ENCODE assay signal across 1 cellular context in the genomic region with DNA sequence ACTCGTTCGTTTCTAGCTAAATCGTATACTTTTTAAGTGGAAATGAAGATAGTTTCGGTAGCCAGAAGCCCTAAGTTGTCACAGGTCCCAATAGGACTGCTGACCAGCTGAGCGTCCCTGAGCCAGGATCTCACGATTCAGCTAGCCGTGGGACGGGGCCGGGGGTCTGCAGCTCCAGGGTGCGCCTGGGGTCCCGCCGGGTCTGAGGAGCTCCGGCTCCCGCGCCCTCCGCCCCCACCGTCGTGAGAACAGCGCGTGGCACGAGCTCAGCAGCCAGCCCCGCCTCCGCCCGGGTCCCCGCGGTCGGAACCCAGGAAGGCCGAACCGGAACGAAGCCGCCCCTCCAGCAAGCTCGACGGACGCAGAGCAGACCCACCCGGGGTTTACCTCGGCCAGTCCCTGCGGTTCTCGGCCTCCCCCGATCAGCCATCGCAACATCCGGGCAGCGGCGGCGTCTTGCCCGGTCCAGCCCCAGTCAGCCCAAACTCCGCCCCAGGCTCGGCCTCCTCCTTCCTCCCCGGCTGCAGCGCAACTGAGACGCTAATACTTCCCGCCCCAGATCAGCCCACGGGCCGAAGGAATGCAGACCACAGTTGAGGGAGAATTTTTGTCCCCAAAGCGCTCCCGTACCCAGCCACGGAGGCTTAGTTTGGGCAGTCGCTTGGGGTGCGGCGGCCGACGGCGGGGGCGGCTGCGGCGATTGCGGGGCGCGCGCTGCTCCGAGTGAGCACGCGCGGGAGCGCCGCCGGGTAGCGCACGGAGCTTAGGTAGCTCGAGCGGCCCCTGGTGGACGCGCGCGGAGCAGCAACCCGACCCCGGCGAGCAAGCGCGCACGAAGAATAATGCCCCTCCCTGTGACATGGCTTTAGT.
A peak's percentile ranks its signal among the peaks of the same experiment; 100 is the strongest.
TF ChIP-seq lines count a peak whose summit lies in the region.

A gene with protein sequence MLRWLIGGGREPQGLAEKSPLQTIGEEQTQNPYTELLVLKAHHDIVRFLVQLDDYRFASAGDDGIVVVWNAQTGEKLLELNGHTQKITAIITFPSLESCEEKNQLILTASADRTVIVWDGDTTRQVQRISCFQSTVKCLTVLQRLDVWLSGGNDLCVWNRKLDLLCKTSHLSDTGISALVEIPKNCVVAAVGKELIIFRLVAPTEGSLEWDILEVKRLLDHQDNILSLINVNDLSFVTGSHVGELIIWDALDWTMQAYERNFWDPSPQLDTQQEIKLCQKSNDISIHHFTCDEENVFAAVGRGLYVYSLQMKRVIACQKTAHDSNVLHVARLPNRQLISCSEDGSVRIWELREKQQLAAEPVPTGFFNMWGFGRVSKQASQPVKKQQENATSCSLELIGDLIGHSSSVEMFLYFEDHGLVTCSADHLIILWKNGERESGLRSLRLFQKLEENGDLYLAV (minus strand): TSS at position 534 of the 870 bp plus-strand sequence. CDS start 96 bp downstream, at position 438.

TF ChIP-seq in HepG2, 621 proteins besides CTCF, POLR2A, EP300 and RAD21 (continued from another document and continues in another):
- TF ChIP-seq JUNB (CRISPR knock-in tag; IDR thresholded peaks at IDR 0.05; ENCODE audit: borderline replicate concordance) (no peak), NFKBIZ (CRISPR knock-in tag; IDR thresholded peaks at IDR 0.05) (peak; percentile 36; the same call in 1 of the 2 replicates), SUZ12 (IDR thresholded peaks at IDR 0.05; ENCODE audit: low read depth, low read length) (no peak), ZNF367 (CRISPR knock-in tag; IDR thresholded peaks at IDR 0.05; ENCODE audit: borderline replicate concordance) (no peak), PAF1 (CRISPR knock-in tag; IDR thresholded peaks at IDR 0.05) (no peak), HMG20A (CRISPR knock-in tag; IDR thresholded peaks at IDR 0.05; ENCODE audit: borderline replicate concordance) (no peak), FOXP1 (IDR thresholded peaks at IDR 0.05) (no peak), FOXP1 (CRISPR knock-in tag; IDR thresholded peaks at IDR 0.05) (0 out of 2 replicates have a peak, but pooled peaks have one; percentile 5), ZNF530 (CRISPR knock-in tag; IDR thresholded peaks at IDR 0.05; ENCODE audit: low read depth) (no peak), ZNF329 (CRISPR knock-in tag; IDR thresholded peaks at IDR 0.05; ENCODE audit: low read depth) (0 out of 2 replicates have a peak, but pooled peaks have one; percentile 24), NCOA5 (CRISPR knock-in tag; IDR thresholded peaks at IDR 0.05) (no peak), TAF15 (IDR thresholded peaks at IDR 0.05; ENCODE audit: low read depth, low read length, poor library complexity, severe bottlenecking) (no peak), SRY (CRISPR knock-in tag; IDR thresholded peaks at IDR 0.05) (0 out of 2 replicates have a peak, but pooled peaks have one; percentile 26), ZNF354B (CRISPR knock-in tag; IDR thresholded peaks at IDR 0.05) (no peak), ZMYM4 (CRISPR knock-in tag; IDR thresholded peaks at IDR 0.05) (peak; percentile 88), SIX4 (CRISPR knock-in tag; IDR thresholded peaks at IDR 0.05) (peak; percentile 45; the same call in 1 of the 2 replicates), SMAD3 (CRISPR knock-in tag; IDR thresholded peaks at IDR 0.05) (peak; percentile 34; the same call in 1 of the 2 replicates), AHR (CRISPR knock-in tag; IDR thresholded peaks at IDR 0.05) (0 out of 2 replicates have a peak, but pooled peaks have one; percentile 43), ZSCAN12 (CRISPR knock-in tag; IDR thresholded peaks at IDR 0.05) (no peak), ISL2 (CRISPR knock-in tag; IDR thresholded peaks at IDR 0.05) (peak; percentile 35), ZNF563 (CRISPR knock-in tag; IDR thresholded peaks at IDR 0.05) (peak; percentile 74), GATAD2A (CRISPR knock-in tag; IDR thresholded peaks at IDR 0.05) (peak; percentile 16), EED (CRISPR knock-in tag; IDR thresholded peaks at IDR 0.05) (peak; percentile 73; the same call in 1 of the 2 replicates), KMT2A (CRISPR knock-in tag; IDR thresholded peaks at IDR 0.05) (peak; percentile 92; the same call in 1 of the 2 replicates), ZMYM2 (CRISPR knock-in tag; IDR thresholded peaks at IDR 0.05) (peak; percentile 71; the same call in 1 of the 2 replicates), NFKB2 (CRISPR knock-in tag; IDR thresholded peaks at IDR 0.05; ENCODE audit: borderline replicate concordance) (peak; percentile 82; the same call in 1 of the 2 replicates), ZNF569 (CRISPR knock-in tag; IDR thresholded peaks at IDR 0.05; ENCODE audit: borderline replicate concordance) (no peak), RARA (CRISPR knock-in tag; IDR thresholded peaks at IDR 0.05) (peak; percentile 20; the same call in 1 of the 2 replicates), ASH2L (IDR thresholded peaks at IDR 0.05; ENCODE audit: insufficient read length, low read depth, low read length) (peak; percentile 86), DNMT3B (CRISPR knock-in tag; conservative IDR thresholded peaks at IDR 0.05) (no peak), HMG20B (CRISPR knock-in tag; conservative IDR thresholded peaks at IDR 0.05) (no peak)
- TF ChIP-seq, protein P1, sequence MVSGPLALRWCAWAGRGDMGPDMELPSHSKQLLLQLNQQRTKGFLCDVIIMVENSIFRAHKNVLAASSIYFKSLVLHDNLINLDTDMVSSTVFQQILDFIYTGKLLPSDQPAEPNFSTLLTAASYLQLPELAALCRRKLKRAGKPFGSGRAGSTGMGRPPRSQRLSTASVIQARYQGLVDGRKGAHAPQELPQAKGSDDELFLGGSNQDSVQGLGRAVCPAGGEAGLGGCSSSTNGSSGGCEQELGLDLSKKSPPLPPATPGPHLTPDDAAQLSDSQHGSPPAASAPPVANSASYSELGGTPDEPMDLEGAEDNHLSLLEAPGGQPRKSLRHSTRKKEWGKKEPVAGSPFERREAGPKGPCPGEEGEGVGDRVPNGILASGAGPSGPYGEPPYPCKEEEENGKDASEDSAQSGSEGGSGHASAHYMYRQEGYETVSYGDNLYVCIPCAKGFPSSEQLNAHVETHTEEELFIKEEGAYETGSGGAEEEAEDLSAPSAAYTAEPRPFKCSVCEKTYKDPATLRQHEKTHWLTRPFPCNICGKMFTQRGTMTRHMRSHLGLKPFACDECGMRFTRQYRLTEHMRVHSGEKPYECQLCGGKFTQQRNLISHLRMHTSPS (CRISPR knock-in tag; IDR thresholded peaks at IDR 0.05; ENCODE audit: low read depth): no peak
- TF ChIP-seq, protein P2, sequence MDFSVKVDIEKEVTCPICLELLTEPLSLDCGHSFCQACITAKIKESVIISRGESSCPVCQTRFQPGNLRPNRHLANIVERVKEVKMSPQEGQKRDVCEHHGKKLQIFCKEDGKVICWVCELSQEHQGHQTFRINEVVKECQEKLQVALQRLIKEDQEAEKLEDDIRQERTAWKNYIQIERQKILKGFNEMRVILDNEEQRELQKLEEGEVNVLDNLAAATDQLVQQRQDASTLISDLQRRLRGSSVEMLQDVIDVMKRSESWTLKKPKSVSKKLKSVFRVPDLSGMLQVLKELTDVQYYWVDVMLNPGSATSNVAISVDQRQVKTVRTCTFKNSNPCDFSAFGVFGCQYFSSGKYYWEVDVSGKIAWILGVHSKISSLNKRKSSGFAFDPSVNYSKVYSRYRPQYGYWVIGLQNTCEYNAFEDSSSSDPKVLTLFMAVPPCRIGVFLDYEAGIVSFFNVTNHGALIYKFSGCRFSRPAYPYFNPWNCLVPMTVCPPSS (IDR thresholded peaks at IDR 0.05): no peak
- TF ChIP-seq, protein P3, sequence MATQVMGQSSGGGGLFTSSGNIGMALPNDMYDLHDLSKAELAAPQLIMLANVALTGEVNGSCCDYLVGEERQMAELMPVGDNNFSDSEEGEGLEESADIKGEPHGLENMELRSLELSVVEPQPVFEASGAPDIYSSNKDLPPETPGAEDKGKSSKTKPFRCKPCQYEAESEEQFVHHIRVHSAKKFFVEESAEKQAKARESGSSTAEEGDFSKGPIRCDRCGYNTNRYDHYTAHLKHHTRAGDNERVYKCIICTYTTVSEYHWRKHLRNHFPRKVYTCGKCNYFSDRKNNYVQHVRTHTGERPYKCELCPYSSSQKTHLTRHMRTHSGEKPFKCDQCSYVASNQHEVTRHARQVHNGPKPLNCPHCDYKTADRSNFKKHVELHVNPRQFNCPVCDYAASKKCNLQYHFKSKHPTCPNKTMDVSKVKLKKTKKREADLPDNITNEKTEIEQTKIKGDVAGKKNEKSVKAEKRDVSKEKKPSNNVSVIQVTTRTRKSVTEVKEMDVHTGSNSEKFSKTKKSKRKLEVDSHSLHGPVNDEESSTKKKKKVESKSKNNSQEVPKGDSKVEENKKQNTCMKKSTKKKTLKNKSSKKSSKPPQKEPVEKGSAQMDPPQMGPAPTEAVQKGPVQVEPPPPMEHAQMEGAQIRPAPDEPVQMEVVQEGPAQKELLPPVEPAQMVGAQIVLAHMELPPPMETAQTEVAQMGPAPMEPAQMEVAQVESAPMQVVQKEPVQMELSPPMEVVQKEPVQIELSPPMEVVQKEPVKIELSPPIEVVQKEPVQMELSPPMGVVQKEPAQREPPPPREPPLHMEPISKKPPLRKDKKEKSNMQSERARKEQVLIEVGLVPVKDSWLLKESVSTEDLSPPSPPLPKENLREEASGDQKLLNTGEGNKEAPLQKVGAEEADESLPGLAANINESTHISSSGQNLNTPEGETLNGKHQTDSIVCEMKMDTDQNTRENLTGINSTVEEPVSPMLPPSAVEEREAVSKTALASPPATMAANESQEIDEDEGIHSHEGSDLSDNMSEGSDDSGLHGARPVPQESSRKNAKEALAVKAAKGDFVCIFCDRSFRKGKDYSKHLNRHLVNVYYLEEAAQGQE (IDR thresholded peaks at IDR 0.05; ENCODE audit: borderline replicate concordance in 1 of 2, low read depth in 1 of 2, low read length in 2 of 2): no peak
- TF ChIP-seq, protein P4, sequence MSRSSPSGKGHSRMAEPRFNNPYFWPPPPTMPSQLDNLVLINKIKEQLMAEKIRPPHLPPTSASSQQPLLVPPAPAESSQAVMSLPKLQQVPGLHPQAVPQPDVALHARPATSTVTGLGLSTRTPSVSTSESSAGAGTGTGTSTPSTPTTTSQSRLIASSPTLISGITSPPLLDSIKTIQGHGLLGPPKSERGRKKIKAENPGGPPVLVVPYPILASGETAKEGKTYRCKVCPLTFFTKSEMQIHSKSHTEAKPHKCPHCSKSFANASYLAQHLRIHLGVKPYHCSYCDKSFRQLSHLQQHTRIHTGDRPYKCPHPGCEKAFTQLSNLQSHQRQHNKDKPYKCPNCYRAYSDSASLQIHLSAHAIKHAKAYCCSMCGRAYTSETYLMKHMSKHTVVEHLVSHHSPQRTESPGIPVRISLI (CRISPR knock-in tag; IDR thresholded peaks at IDR 0.05; ENCODE audit: borderline replicate concordance): peak; percentile 19; the same call in 1 of the 2 replicates
- TF ChIP-seq, protein P5, sequence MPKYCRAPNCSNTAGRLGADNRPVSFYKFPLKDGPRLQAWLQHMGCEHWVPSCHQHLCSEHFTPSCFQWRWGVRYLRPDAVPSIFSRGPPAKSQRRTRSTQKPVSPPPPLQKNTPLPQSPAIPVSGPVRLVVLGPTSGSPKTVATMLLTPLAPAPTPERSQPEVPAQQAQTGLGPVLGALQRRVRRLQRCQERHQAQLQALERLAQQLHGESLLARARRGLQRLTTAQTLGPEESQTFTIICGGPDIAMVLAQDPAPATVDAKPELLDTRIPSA (CRISPR knock-in tag; IDR thresholded peaks at IDR 0.05; ENCODE audit: borderline replicate concordance): 0 out of 2 replicates have a peak, but pooled peaks have one; percentile 50
- TF ChIP-seq, protein P6, sequence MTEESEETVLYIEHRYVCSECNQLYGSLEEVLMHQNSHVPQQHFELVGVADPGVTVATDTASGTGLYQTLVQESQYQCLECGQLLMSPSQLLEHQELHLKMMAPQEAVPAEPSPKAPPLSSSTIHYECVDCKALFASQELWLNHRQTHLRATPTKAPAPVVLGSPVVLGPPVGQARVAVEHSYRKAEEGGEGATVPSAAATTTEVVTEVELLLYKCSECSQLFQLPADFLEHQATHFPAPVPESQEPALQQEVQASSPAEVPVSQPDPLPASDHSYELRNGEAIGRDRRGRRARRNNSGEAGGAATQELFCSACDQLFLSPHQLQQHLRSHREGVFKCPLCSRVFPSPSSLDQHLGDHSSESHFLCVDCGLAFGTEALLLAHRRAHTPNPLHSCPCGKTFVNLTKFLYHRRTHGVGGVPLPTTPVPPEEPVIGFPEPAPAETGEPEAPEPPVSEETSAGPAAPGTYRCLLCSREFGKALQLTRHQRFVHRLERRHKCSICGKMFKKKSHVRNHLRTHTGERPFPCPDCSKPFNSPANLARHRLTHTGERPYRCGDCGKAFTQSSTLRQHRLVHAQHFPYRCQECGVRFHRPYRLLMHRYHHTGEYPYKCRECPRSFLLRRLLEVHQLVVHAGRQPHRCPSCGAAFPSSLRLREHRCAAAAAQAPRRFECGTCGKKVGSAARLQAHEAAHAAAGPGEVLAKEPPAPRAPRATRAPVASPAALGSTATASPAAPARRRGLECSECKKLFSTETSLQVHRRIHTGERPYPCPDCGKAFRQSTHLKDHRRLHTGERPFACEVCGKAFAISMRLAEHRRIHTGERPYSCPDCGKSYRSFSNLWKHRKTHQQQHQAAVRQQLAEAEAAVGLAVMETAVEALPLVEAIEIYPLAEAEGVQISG (CRISPR knock-in tag; IDR thresholded peaks at IDR 0.05): peak; percentile 69
- TF ChIP-seq, protein P7, sequence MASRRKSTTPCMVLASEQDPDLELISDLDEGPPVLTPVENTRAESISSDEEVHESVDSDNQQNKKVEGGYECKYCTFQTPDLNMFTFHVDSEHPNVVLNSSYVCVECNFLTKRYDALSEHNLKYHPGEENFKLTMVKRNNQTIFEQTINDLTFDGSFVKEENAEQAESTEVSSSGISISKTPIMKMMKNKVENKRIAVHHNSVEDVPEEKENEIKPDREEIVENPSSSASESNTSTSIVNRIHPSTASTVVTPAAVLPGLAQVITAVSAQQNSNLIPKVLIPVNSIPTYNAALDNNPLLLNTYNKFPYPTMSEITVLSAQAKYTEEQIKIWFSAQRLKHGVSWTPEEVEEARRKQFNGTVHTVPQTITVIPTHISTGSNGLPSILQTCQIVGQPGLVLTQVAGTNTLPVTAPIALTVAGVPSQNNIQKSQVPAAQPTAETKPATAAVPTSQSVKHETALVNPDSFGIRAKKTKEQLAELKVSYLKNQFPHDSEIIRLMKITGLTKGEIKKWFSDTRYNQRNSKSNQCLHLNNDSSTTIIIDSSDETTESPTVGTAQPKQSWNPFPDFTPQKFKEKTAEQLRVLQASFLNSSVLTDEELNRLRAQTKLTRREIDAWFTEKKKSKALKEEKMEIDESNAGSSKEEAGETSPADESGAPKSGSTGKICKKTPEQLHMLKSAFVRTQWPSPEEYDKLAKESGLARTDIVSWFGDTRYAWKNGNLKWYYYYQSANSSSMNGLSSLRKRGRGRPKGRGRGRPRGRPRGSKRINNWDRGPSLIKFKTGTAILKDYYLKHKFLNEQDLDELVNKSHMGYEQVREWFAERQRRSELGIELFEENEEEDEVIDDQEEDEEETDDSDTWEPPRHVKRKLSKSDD (CRISPR knock-in tag; IDR thresholded peaks at IDR 0.05; ENCODE audit: low read depth): no peak
